Comparison of ENCODE assay signal across 16 cellular contexts in the genomic region with DNA sequence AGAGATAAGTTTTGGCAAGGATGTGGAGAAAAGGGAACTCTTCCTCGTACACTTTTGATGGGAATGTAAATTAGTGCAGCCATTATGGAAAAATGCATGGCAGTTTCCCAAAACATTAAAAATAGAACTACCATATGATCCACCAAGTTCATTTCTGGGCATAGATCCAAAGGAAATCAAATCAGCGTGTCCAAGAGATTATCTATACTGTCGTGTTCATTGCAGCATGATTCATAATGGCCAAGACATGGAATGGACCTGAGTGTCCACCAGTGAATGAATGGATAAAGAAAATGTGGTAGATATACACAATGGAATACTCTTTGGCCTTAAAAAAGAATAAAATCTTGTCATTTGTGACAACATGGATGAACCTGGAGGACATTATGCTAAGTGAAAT.
DNase-seq lines count a peak whose midpoint lies in the region; TF ChIP-seq lines count a peak whose summit lies in the region.
"Had no signal": no experiment of that assay in that cellular context is flagged by ENCODE, and none has a peak within 500 bp of the region (broad histone marks: within the 10 kb centered on the region; RNA-seq: fewer than 3 reads in every experiment).

No MANE protein-coding gene starts in this region.

- H3K36me3 Mint-ChIP-seq in brain = peaks cover 5% of the 10 kb centered on the region

- H3K9me3 ChIP-seq in AG04450 (ENCODE audit: control insufficient read depth, insufficient read depth, low read length) = no peaks in the 10 kb centered on the region
- H3K9me3 ChIP-seq: gastrocnemius medialis had no signal

- TF ChIP-seq CTCF in AG04450 (IDR thresholded peaks at IDR 0.05; ENCODE audit: low read depth, low read length) = no peak
- no peak for TF ChIP-seq CTCF in brain (conservative IDR thresholded peaks at IDR 0.05)
- no peak for TF ChIP-seq CTCF in coronary artery (IDR thresholded peaks at IDR 0.05)

- H3K27me3 ChIP-seq in AG04450 (ENCODE audit: control insufficient read depth, insufficient read depth, low read length) = no peaks in the 10 kb centered on the region
- H3K27me3 ChIP-seq: gastrocnemius medialis had no signal

- peak; percentile 26 for DNase-seq in AG04450 (ENCODE audit: low read depth, low spot score)
- peak; percentile 65 for DNase-seq in HS-5 (ENCODE audit: low read depth)
- peak; percentile 90 for DNase-seq in foreskin melanocyte
- no peak for DNase-seq in NOMO-1 (lab: John Stamatoyannopoulos, UW; ENCODE audit: unreplicated experiment in 2 of 2)
- no peak for DNase-seq in coronary artery (ENCODE audit: low spot score)
- no peak for DNase-seq in NCI-H748 (lab: John Stamatoyannopoulos, UW; ENCODE audit: unreplicated experiment)
- no peak for DNase-seq in NCI-H2081 treated with DMSO at 0.1 percent for 48 hours (lab: John Stamatoyannopoulos, UW)
- DNase-seq: activated CD4-positive, alpha-beta T cell treated with anti-CD3 and anti-CD28 coated beads, Interleukin-2, amount 10 ng/mL, durations not matched to agents 24 days and 14 days; activated T-cell treated with anti-CD3 and anti-CD28 coated beads, Interleukin-2, amount 50 U/mL, for 4 hours; gastrocnemius medialis; H7; NCI-H2029 treated with DMSO at 0.1 percent for 48 hours; SHP77; stimulated activated naive CD4-positive, alpha-beta T cell; T1000 had no signal

- H3K4me3 ChIP-seq in AG04450 (ENCODE audit: low read depth, low read length) (no peak overlapping the region), coronary artery (no peak overlapping the region)
- H3K4me3 ChIP-seq: gastrocnemius medialis had no signal

- POLR2A ChIA-PET in AG04450 (lab: Yijun Ruan, JAX) = no interaction called here

- no peak overlapping the region for H3K27ac ChIP-seq in AG04450 (ENCODE audit: low read depth, low read length)
- no peak overlapping the region for H3K27ac ChIP-seq in coronary artery
- H3K27ac ChIP-seq: gastrocnemius medialis had no signal

- CTCF ChIA-PET in AG04450 (lab: Charles Lee) = no interaction called here

- peak overlapping the region in 3 of 5 experiments; percentile 67 to 86 (median 75) for H3K27ac Mint-ChIP-seq in brain
- H3K27ac Mint-ChIP-seq: activated CD4-positive, alpha-beta T cell treated with anti-CD3 and anti-CD28 coated beads, Interleukin-2, amount 10 ng/mL, durations not matched to agents 24 days and 14 days had no signal

- no peaks in the 10 kb centered on the region for H3K27me3 Mint-ChIP-seq in brain

- H3K9me3 Mint-ChIP-seq in brain = peaks cover 0 to 8% (median 0%) of the 10 kb centered on the region in 5 experiments
- H3K9me3 Mint-ChIP-seq: activated CD4-positive, alpha-beta T cell treated with anti-CD3 and anti-CD28 coated beads, Interleukin-2, amount 10 ng/mL, durations not matched to agents 24 days and 14 days; activated T-cell treated with anti-CD3 and anti-CD28 coated beads, Interleukin-2, amount 50 U/mL, for 4 hours had no signal

- no peak overlapping the region for H3K4me3 Mint-ChIP-seq in brain
- H3K4me3 Mint-ChIP-seq: activated CD4-positive, alpha-beta T cell treated with anti-CD3 and anti-CD28 coated beads, Interleukin-2, amount 10 ng/mL, durations not matched to agents 24 days and 14 days; activated T-cell treated with anti-CD3 and anti-CD28 coated beads, Interleukin-2, amount 50 U/mL, for 4 hours had no signal

- peaks cover 47% of the 10 kb centered on the region for H3K4me1 Mint-ChIP-seq in brain

Comparison
In these comparisons a context has a peak if more than half of its experiments do, and no peak if none do; other contexts are left out.
1. DNase-seq: peak in AG04450 (single experiment), HS-5 (single experiment) and foreskin melanocyte (single experiment); none in NOMO-1 (0 of 2), coronary artery (single experiment), NCI-H748 (single experiment) and NCI-H2081 treated with DMSO at 0.1 percent for 48 hours (single experiment).